ENCODE assay signal across 12 cellular contexts in genomic region chr5:125668904-125669303, GRCh38.
DNase-seq lines count a peak whose midpoint lies in the region; ATAC-seq and TF ChIP-seq lines count a peak whose summit lies in the region.
"Had no signal": no experiment of that assay in that cellular context is flagged by ENCODE, and none has a peak within 500 bp of the region (broad histone marks: within the 10 kb centered on the region; RNA-seq: fewer than 3 reads in every experiment).

No MANE protein-coding gene starts in this region.

- H3K27ac ChIP-seq in mesodermal cell (ENCODE audit: low read depth, low read length, severe bottlenecking) (peak overlapping the region; percentile 38), left ventricle myocardium inferior (replicated peaks) (no peak overlapping the region), heart left ventricle (no peak overlapping the region)
- H3K27ac ChIP-seq: body of pancreas, C4-2B, right lobe of liver had no signal

- DNase-seq in DMS53 treated with DMSO at 0.1 percent for 48 hours (lab: John Stamatoyannopoulos, UW; ENCODE audit: unreplicated experiment) (peak; percentile 46), NCI-H1930 (lab: John Stamatoyannopoulos, UW) (peak; percentile 7 to 39), SK-N-DZ (ENCODE audit: low spot score) (peak; percentile 16), left ventricle myocardium inferior (no peak), DMS114 treated with DMSO at 0.1 percent for 48 hours (lab: John Stamatoyannopoulos, UW; ENCODE audit: unreplicated experiment) (no peak), heart left ventricle (no peak)
- DNase-seq: NCI-H510A treated with DMSO at 0.1 percent for 48 hours, right lobe of liver had no signal

- no peak overlapping the region for H3K4me3 ChIP-seq in mesodermal cell (ENCODE audit: extremely low read depth, insufficient read depth, low read length, poor library complexity, severe bottlenecking)
- no peak overlapping the region for H3K4me3 ChIP-seq in left ventricle myocardium inferior
- H3K4me3 ChIP-seq in heart left ventricle, result no peak overlapping the region
- H3K4me3 ChIP-seq: body of pancreas, right lobe of liver had no signal

- H3K4me1 ChIP-seq in mesodermal cell (ENCODE audit: control insufficient read depth, insufficient read depth, low read length, poor library complexity, severe bottlenecking) (peaks cover 3% of the 10 kb centered on the region), left ventricle myocardium inferior (no peaks in the 10 kb centered on the region), heart left ventricle (no peaks in the 10 kb centered on the region)
- H3K4me1 ChIP-seq: body of pancreas, right lobe of liver had no signal

- ATAC-seq in GM18873 (IDR thresholded peaks at IDR 0.05; ENCODE audit: low FRiP score, unreplicated experiment), result no peak
- ATAC-seq in heart left ventricle, result no peak
- ATAC-seq: body of pancreas, right lobe of liver had no signal

- no peaks in the 10 kb centered on the region for H3K36me3 ChIP-seq in mesodermal cell (ENCODE audit: control insufficient read depth, insufficient read depth, low read length)
- no peaks in the 10 kb centered on the region for H3K36me3 ChIP-seq in left ventricle myocardium inferior
- H3K36me3 ChIP-seq in heart left ventricle, result no peaks in the 10 kb centered on the region
- H3K36me3 ChIP-seq: right lobe of liver had no signal

- intact Hi-C loops in left ventricle myocardium inferior (cut with micrococcal nuclease) (no loop called here), heart left ventricle (cut with DNase I) (no loop called here)

- no peak for TF ChIP-seq CTCF in left ventricle myocardium inferior (IDR thresholded peaks at IDR 0.05; ENCODE audit: borderline replicate concordance)
- no peak for TF ChIP-seq CTCF in heart left ventricle (IDR thresholded peaks at IDR 0.05)

- TF ChIP-seq POLR2A in heart left ventricle (IDR thresholded peaks at IDR 0.05), result no peak

- peaks cover 8% of the 10 kb centered on the region for H3K9me3 ChIP-seq in mesodermal cell (ENCODE audit: control insufficient read depth, low read length)
- no peaks in the 10 kb centered on the region for H3K9me3 ChIP-seq in left ventricle myocardium inferior (replicated peaks)
- no peaks in the 10 kb centered on the region for H3K9me3 ChIP-seq in heart left ventricle
- H3K9me3 ChIP-seq: body of pancreas, right lobe of liver had no signal

- H3K27me3 ChIP-seq in left ventricle myocardium inferior (ENCODE audit: low read depth) (no peaks in the 10 kb centered on the region), heart left ventricle (no peaks in the 10 kb centered on the region)
- H3K27me3 ChIP-seq: body of pancreas, right lobe of liver had no signal

Comparison
In these comparisons a context has a peak if more than half of its experiments do, and no peak if none do; other contexts are left out.
1. DNase-seq: peak in DMS53 treated with DMSO at 0.1 percent for 48 hours (single experiment), NCI-H1930 (2 of 2) and SK-N-DZ (single experiment); none in left ventricle myocardium inferior (single experiment), DMS114 treated with DMSO at 0.1 percent for 48 hours (single experiment) and heart left ventricle (0 of 5).